Comparison of ENCODE assay signal across 14 cellular contexts in the genomic region with DNA sequence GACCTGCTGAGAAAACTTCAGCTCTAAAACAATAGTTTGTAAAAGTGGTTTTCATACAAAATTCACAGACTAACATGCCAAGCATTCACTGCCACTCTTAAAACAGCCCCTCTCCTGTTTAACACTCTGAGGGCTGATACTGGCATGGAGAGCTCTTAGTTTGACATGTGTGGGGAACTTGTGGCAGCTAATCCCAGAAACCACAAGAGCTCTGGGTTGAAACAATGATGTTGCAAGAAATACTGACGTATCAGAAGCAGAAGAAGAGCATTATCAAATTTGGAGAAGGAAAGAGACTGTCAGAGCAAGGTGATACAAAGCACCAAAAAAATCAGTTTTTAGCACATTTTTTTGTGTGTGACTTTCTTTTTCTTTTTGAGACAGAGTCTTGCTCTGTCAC. TPM values are rescaled to one million over a fixed set of nuclear protein-coding genes. Genes with fewer than 3 reads are reported as not detected.
DNase-seq lines count a peak whose midpoint lies in the region.
"Had no signal": no experiment of that assay in that cellular context is flagged by ENCODE, and none has a peak within 500 bp of the region (broad histone marks: within the 10 kb centered on the region; RNA-seq: fewer than 3 reads in every experiment).

No MANE protein-coding gene starts in this region.

- peak; percentile 2 for DNase-seq in activated effector memory CD4-positive, alpha-beta T cell treated with anti-CD3 and anti-CD28 coated beads, Interleukin-2, amount 50 U/mL, for 16 hours
- DNase-seq in activated effector memory CD4-positive, alpha-beta T cell treated with Interleukin-2 at 50 U/mL for 16 hours = no peak
- peak; percentile 82 for DNase-seq in NOMO-1 treated with dmso at 0.1 percent for 144 hours (lab: John Stamatoyannopoulos, UW; ENCODE audit: unreplicated experiment)
- DNase-seq in astrocyte of the hippocampus (ENCODE audit: low read depth, low spot score) = peak; percentile 43
- DNase-seq in renal cortical epithelial cell (ENCODE audit: low read depth) = peak; percentile 44
- DNase-seq in central memory CD4-positive, alpha-beta T cell = no peak
- DNase-seq in NCI-H69 (lab: John Stamatoyannopoulos, UW) = no peak
- no peak for DNase-seq in NCI-H1092 treated with DMSO at 0.1 percent for 48 hours (lab: John Stamatoyannopoulos, UW)
- DNase-seq: activated gamma-delta T cell; CD4-positive, alpha-beta memory T cell; lower lobe of right lung; natural killer cell; SK-N-SH; substantia nigra had no signal

RNA-seq across cellular contexts. Expression of a gene that starts 5.1 kb away (rescaled TPM):
- total RNA-seq in renal cortical epithelial cell = 4.0 and 6.8 TPM in 2 replicates

Comparison
In these comparisons a context has a peak if more than half of its experiments do, and no peak if none do; other contexts are left out.
1. DNase-seq: peak in activated effector memory CD4-positive, alpha-beta T cell treated with anti-CD3 and anti-CD28 coated beads, Interleukin-2, amount 50 U/mL, for 16 hours (single experiment), NOMO-1 treated with dmso at 0.1 percent for 144 hours (single experiment), astrocyte of the hippocampus (single experiment) and renal cortical epithelial cell (single experiment); none in activated effector memory CD4-positive, alpha-beta T cell treated with Interleukin-2 at 50 U/mL for 16 hours (single experiment), central memory CD4-positive, alpha-beta T cell (single experiment), NCI-H69 (single experiment) and NCI-H1092 treated with DMSO at 0.1 percent for 48 hours (single experiment).